In the genomic region with DNA sequence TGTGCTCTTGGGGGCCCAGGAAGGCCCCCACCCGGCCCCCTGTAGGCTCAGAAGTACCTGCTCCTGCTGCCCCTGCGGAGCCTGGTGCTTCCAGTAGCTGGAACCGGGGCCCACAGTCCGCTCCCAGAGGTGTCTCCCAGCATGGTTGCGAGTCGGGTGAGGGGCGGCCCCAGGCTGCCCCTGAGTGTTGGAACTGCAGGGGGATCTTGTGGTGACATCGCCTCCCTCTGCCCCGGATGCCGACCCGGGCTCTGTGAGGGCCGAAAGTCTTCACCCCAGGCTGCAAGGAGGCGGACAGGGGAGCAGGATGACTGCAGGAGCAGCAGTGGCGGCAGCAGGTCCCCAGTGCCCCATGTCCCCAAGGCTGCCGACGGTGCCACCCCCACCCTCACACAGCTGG, we compare ENCODE assay signal across 24 cellular contexts. TPM values are rescaled to one million over a fixed set of nuclear protein-coding genes. Genes with fewer than 3 reads are reported as not detected.
"Had no signal": no experiment of that assay in that cellular context is flagged by ENCODE, and none has a peak within 500 bp of the region (broad histone marks: within the 10 kb centered on the region; RNA-seq: fewer than 3 reads in every experiment).

No MANE protein-coding gene starts in this region.

- H3K4me2 ChIP-seq: SK-N-SH had no signal

- H3K27me3 ChIP-seq: MG63 had no signal

- H3K9ac ChIP-seq: SK-N-SH had no signal

- H3K4me3 ChIP-seq: MG63 had no signal

- DNase-seq: IMR-90, Karpas-422, KG1, MG63, NCI-H1092, NCI-H1105 treated with DMSO at 0.1 percent for 48 hours, NCI-H1417 treated with DMSO at 0.1 percent for 48 hours, NCI-H146, NCI-H1694 treated with DMSO at 0.1 percent for 48 hours, NCI-H1930, NCI-H2081, NCI-H2171, NCI-H226, NCI-H446, NCI-H510A, NCI-H524 treated with DMSO at 0.1 percent for 48 hours, NCI-H69, NCI-H774, RPMI8226, SHP77, SK-N-SH, SW 1271 had no signal

- H3K9me3 ChIP-seq: SK-N-SH had no signal

RNA-seq across cellular contexts. Expression of a gene that starts 9.5 kb away (rescaled TPM):
- total RNA-seq: SK-MEL-5 had no signal

RNA-seq across cellular contexts. Expression of a gene that starts 15.2 kb away (rescaled TPM):
- total RNA-seq: HT-29 had no signal

RNA-seq across cellular contexts. Expression of a gene that starts 57.3 kb away (rescaled TPM):
- total RNA-seq: IMR-90, SK-MEL-5 had no signal
- polyA plus RNA-seq: IMR-90 had no signal
